1 cellular context compared by ENCODE assay signal in the genomic region with DNA sequence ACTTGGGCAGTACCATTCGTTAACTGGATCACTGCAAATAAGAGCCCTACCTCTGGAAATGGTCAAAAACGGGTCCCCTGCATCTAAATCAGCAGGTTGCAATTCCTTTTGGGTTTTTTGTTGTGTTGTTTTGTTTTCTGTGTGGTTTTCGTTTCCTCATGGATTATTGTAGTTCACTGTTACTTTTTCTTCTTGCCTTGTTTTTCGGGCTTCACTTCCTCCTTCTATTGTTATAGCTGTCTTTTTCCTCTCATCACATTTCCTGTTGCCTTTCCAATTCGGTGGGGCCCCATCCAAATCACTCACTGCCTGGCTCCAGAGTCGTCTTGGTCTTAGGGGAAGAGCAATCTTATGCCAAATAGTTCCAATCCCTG.
A peak's percentile ranks its signal among the peaks of the same experiment; 100 is the strongest.
TF ChIP-seq lines count a peak whose summit lies in the region.

No MANE protein-coding gene starts in this region.

TF ChIP-seq in GM12878, 131 proteins besides CTCF, POLR2A, EP300 and RAD21 (continued from another document):
- TF ChIP-seq HDAC2 (IDR thresholded peaks at IDR 0.05) (no peak), RFX5 (IDR thresholded peaks at IDR 0.05; ENCODE audit: low read depth, low read length) (no peak), IKZF2 (IDR thresholded peaks at IDR 0.05) (0 out of 4 replicates have a peak, but pooled peaks of 1 of the 2 experiments have one; percentile 12), ZZZ3 (IDR thresholded peaks at IDR 0.05; ENCODE audit: control insufficient read depth, insufficient read length, low read depth) (no peak), IRF4 (IDR thresholded peaks at IDR 0.05; ENCODE audit: low read depth, low read length) (no peak), SPI1 (IDR thresholded peaks at IDR 0.05; ENCODE audit: borderline replicate concordance, insufficient read depth, low read depth, low read length) (peak; percentile 27; the same call in 1 of the 2 replicates), KLF5 (IDR thresholded peaks at IDR 0.05; ENCODE audit: partially characterized antibody) (no peak), DPF2 (IDR thresholded peaks at IDR 0.05) (no peak), CHD2 (IDR thresholded peaks at IDR 0.05; ENCODE audit: borderline replicate concordance, low read depth, low read length) (no peak), ZNF384 (IDR thresholded peaks at IDR 0.05; ENCODE audit: borderline replicate concordance, low read depth, low read length) (no peak)
- TF ChIP-seq, protein P1, sequence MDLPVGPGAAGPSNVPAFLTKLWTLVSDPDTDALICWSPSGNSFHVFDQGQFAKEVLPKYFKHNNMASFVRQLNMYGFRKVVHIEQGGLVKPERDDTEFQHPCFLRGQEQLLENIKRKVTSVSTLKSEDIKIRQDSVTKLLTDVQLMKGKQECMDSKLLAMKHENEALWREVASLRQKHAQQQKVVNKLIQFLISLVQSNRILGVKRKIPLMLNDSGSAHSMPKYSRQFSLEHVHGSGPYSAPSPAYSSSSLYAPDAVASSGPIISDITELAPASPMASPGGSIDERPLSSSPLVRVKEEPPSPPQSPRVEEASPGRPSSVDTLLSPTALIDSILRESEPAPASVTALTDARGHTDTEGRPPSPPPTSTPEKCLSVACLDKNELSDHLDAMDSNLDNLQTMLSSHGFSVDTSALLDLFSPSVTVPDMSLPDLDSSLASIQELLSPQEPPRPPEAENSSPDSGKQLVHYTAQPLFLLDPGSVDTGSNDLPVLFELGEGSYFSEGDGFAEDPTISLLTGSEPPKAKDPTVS (IDR thresholded peaks at IDR 0.05; ENCODE audit: low read depth, low read length) = no peak
